In genomic region chrX:74179071-74179470, GRCh38 we compare ENCODE assay signal across 1 cellular context.
TF ChIP-seq lines count a peak whose summit lies in the region.

No MANE protein-coding gene starts in this region.

TF ChIP-seq in A549, 52 proteins besides CTCF, POLR2A, EP300 and RAD21 (continued from another document):
- TF ChIP-seq ELK1 (IDR thresholded peaks at IDR 0.05; ENCODE audit: low read depth, low read length), result no peak
- TF ChIP-seq NFE2L2 (conservative IDR thresholded peaks at IDR 0.05; ENCODE audit: low read length), result no peak
- no peak for TF ChIP-seq ZNF302 (CRISPR knock-in tag; IDR thresholded peaks at IDR 0.05)
- TF ChIP-seq EHF (CRISPR knock-in tag; IDR thresholded peaks at IDR 0.05), result no peak
- TF ChIP-seq RARB (CRISPR knock-in tag; IDR thresholded peaks at IDR 0.05), result no peak
- no peak for TF ChIP-seq HDAC2 (IDR thresholded peaks at IDR 0.05)
- no peak for TF ChIP-seq EHMT2 (IDR thresholded peaks at IDR 0.05; ENCODE audit: low read depth)
- no peak for TF ChIP-seq E2F6 (IDR thresholded peaks at IDR 0.05; ENCODE audit: borderline replicate concordance, low read depth)
